Comparison of ENCODE assay signal across 1 cellular context in genomic region chr14:65077318-65077717, GRCh38.
TF ChIP-seq lines count a peak whose summit lies in the region.

No MANE protein-coding gene starts in this region.

TF ChIP-seq in GM23338, 12 proteins besides CTCF, POLR2A, EP300 and RAD21:
- TF ChIP-seq ETS1 (IDR thresholded peaks at IDR 0.05) = no peak
- no peak for TF ChIP-seq ZNF114 (CRISPR knock-in tag; IDR thresholded peaks at IDR 0.05)
- TF ChIP-seq, protein P1, sequence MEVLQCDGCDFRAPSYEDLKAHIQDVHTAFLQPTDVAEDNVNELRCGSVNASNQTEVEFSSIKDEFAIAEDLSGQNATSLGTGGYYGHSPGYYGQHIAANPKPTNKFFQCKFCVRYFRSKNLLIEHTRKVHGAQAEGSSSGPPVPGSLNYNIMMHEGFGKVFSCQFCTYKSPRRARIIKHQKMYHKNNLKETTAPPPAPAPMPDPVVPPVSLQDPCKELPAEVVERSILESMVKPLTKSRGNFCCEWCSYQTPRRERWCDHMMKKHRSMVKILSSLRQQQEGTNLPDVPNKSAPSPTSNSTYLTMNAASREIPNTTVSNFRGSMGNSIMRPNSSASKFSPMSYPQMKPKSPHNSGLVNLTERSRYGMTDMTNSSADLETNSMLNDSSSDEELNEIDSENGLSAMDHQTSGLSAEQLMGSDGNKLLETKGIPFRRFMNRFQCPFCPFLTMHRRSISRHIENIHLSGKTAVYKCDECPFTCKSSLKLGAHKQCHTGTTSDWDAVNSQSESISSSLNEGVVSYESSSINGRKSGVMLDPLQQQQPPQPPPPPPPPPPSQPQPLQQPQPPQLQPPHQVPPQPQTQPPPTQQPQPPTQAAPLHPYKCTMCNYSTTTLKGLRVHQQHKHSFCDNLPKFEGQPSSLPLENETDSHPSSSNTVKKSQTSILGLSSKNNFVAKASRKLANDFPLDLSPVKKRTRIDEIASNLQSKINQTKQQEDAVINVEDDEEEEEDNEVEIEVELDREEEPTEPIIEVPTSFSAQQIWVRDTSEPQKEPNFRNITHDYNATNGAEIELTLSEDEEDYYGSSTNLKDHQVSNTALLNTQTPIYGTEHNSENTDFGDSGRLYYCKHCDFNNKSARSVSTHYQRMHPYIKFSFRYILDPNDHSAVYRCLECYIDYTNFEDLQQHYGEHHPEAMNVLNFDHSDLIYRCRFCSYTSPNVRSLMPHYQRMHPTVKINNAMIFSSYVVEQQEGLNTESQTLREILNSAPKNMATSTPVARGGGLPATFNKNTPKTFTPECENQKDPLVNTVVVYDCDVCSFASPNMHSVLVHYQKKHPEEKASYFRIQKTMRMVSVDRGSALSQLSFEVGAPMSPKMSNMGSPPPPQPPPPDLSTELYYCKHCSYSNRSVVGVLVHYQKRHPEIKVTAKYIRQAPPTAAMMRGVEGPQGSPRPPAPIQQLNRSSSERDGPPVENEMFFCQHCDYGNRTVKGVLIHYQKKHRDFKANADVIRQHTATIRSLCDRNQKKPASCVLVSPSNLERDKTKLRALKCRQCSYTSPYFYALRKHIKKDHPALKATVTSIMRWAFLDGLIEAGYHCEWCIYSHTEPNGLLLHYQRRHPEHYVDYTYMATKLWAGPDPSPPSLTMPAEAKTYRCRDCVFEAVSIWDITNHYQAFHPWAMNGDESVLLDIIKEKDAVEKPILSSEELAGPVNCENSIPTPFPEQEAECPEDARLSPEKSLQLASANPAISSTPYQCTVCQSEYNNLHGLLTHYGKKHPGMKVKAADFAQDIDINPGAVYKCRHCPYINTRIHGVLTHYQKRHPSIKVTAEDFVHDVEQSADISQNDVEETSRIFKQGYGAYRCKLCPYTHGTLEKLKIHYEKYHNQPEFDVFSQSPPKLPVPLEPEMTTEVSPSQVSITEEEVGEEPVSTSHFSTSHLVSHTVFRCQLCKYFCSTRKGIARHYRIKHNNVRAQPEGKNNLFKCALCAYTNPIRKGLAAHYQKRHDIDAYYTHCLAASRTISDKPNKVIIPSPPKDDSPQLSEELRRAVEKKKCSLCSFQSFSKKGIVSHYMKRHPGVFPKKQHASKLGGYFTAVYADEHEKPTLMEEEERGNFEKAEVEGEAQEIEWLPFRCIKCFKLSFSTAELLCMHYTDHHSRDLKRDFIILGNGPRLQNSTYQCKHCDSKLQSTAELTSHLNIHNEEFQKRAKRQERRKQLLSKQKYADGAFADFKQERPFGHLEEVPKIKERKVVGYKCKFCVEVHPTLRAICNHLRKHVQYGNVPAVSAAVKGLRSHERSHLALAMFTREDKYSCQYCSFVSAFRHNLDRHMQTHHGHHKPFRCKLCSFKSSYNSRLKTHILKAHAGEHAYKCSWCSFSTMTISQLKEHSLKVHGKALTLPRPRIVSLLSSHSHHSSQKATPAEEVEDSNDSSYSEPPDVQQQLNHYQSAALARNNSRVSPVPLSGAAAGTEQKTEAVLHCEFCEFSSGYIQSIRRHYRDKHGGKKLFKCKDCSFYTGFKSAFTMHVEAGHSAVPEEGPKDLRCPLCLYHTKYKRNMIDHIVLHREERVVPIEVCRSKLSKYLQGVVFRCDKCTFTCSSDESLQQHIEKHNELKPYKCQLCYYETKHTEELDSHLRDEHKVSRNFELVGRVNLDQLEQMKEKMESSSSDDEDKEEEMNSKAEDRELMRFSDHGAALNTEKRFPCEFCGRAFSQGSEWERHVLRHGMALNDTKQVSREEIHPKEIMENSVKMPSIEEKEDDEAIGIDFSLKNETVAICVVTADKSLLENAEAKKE (CRISPR knock-in tag; IDR thresholded peaks at IDR 0.05) = no peak
- TF ChIP-seq, protein P2, sequence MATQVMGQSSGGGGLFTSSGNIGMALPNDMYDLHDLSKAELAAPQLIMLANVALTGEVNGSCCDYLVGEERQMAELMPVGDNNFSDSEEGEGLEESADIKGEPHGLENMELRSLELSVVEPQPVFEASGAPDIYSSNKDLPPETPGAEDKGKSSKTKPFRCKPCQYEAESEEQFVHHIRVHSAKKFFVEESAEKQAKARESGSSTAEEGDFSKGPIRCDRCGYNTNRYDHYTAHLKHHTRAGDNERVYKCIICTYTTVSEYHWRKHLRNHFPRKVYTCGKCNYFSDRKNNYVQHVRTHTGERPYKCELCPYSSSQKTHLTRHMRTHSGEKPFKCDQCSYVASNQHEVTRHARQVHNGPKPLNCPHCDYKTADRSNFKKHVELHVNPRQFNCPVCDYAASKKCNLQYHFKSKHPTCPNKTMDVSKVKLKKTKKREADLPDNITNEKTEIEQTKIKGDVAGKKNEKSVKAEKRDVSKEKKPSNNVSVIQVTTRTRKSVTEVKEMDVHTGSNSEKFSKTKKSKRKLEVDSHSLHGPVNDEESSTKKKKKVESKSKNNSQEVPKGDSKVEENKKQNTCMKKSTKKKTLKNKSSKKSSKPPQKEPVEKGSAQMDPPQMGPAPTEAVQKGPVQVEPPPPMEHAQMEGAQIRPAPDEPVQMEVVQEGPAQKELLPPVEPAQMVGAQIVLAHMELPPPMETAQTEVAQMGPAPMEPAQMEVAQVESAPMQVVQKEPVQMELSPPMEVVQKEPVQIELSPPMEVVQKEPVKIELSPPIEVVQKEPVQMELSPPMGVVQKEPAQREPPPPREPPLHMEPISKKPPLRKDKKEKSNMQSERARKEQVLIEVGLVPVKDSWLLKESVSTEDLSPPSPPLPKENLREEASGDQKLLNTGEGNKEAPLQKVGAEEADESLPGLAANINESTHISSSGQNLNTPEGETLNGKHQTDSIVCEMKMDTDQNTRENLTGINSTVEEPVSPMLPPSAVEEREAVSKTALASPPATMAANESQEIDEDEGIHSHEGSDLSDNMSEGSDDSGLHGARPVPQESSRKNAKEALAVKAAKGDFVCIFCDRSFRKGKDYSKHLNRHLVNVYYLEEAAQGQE (IDR thresholded peaks at IDR 0.05; ENCODE audit: unreplicated experiment) = no peak
- TF ChIP-seq ZNF331 (CRISPR knock-in tag; IDR thresholded peaks at IDR 0.05; ENCODE audit: low read depth) = no peak
- TF ChIP-seq CREB1 (CRISPR knock-in tag; IDR thresholded peaks at IDR 0.05; ENCODE audit: low read depth) = no peak
- TF ChIP-seq EZH2phosphoT487 (IDR thresholded peaks at IDR 0.05; ENCODE audit: unreplicated experiment) = no peak
- TF ChIP-seq POLR2AphosphoS5 (IDR thresholded peaks at IDR 0.05; ENCODE audit: low read depth) = no peak
- no peak for TF ChIP-seq NANOG (IDR thresholded peaks at IDR 0.05; ENCODE audit: borderline replicate concordance)
- TF ChIP-seq EZH2 (IDR thresholded peaks at IDR 0.05; ENCODE audit: low read depth, unreplicated experiment) = no peak
- no peak for TF ChIP-seq JUNB (IDR thresholded peaks at IDR 0.05; ENCODE audit: unreplicated experiment)
- no peak for TF ChIP-seq STAT1 (IDR thresholded peaks at IDR 0.05; ENCODE audit: unreplicated experiment)
